12 cellular contexts compared by ENCODE assay signal in genomic region chr5:143094087-143094511, GRCh38.
DNase-seq lines count a peak whose midpoint lies in the region; ATAC-seq and TF ChIP-seq lines count a peak whose summit lies in the region.
"Had no signal": no experiment of that assay in that cellular context is flagged by ENCODE, and none has a peak within 500 bp of the region (broad histone marks: within the 10 kb centered on the region; RNA-seq: fewer than 3 reads in every experiment).

No MANE protein-coding gene starts in this region.

- H3K9me3 ChIP-seq in stomach smooth muscle (ENCODE audit: control insufficient read depth in 2 of 2, low read length in 2 of 2): no peaks in the 10 kb centered on the region
- H3K9me3 ChIP-seq: heart left ventricle, suprapubic skin had no signal

- H3K27ac ChIP-seq in stomach smooth muscle (ENCODE audit: low read length): no peak overlapping the region
- H3K27ac ChIP-seq: skin epidermis, suprapubic skin had no signal

- no peaks in the 10 kb centered on the region for H3K27me3 ChIP-seq in stomach smooth muscle (ENCODE audit: control insufficient read depth in 1 of 2, insufficient read depth in 2 of 2, low read length in 2 of 2)
- H3K27me3 ChIP-seq: heart left ventricle, suprapubic skin had no signal

- H3K4me1 ChIP-seq in stomach smooth muscle (ENCODE audit: control insufficient read depth, insufficient read depth, low read length): no peaks in the 10 kb centered on the region
- H3K4me1 ChIP-seq: heart left ventricle, suprapubic skin had no signal

- H3K36me3 ChIP-seq in stomach smooth muscle (ENCODE audit: control insufficient read depth in 2 of 2, insufficient read depth in 2 of 2, low read length in 2 of 2): no peaks in the 10 kb centered on the region
- H3K36me3 ChIP-seq: suprapubic skin had no signal

- peaks cover 2% of the 10 kb centered on the region for H3K36me3 Mint-ChIP-seq in activated T-cell treated with anti-CD3 and anti-CD28 coated beads, Interleukin-2, amount 50 U/mL, for 24 hours (ENCODE audit: low read depth)
- no peaks in the 10 kb centered on the region for H3K36me3 Mint-ChIP-seq in brain
- H3K36me3 Mint-ChIP-seq in immature natural killer cell: peaks cover 0 to 10% (median 7%) of the 10 kb centered on the region in 3 donors

- ATAC-seq in HG03520 (IDR thresholded peaks at IDR 0.05; ENCODE audit: unreplicated experiment): no peak
- ATAC-seq: T-cell had no signal

- peak overlapping the region; percentile 51 to 58 for H3K9ac ChIP-seq in stomach smooth muscle (ENCODE audit: low read length in 2 of 2)

- TF ChIP-seq CTCF in brain (conservative IDR thresholded peaks at IDR 0.05): peak in 1 of 2 experiments; percentile 40

- peak overlapping the region; percentile 42 for H3K4me3 Mint-ChIP-seq in activated T-cell treated with anti-CD3 and anti-CD28 coated beads, Interleukin-2, amount 50 U/mL, for 24 hours
- H3K4me3 Mint-ChIP-seq in brain: peak overlapping the region in 3 of 5 experiments; percentile 42 to 56 (median 56)
- H3K4me3 Mint-ChIP-seq in immature natural killer cell: peak overlapping the region in 3 of 5 donors; percentile 19 to 48 (median 19)
- H3K4me3 Mint-ChIP-seq: T-cell had no signal

- H3K9me3 Mint-ChIP-seq in activated T-cell treated with anti-CD3 and anti-CD28 coated beads, Interleukin-2, amount 50 U/mL, for 24 hours: no peaks in the 10 kb centered on the region
- H3K9me3 Mint-ChIP-seq in brain (no peaks in the 10 kb centered on the region), immature natural killer cell (no peaks in the 10 kb centered on the region)
- H3K9me3 Mint-ChIP-seq: T-cell had no signal

- DNase-seq in activated T-cell treated with anti-CD3 and anti-CD28 coated beads, Interleukin-2, amount 50 U/mL, for 24 hours: no peak
- DNase-seq in activated T-cell treated with anti-CD3 and anti-CD28 coated beads, Interleukin-2, amount 50 U/mL, for 1 hour: no peak
- DNase-seq in immature natural killer cell (peak in 1 of 3 donors; percentile 5), dermis blood vessel endothelial cell (no peak), NCI-H345 (lab: John Stamatoyannopoulos, UW) (no peak)

- peak overlapping the region; percentile 85 for H3K27ac Mint-ChIP-seq in activated T-cell treated with anti-CD3 and anti-CD28 coated beads, Interleukin-2, amount 50 U/mL, for 24 hours
- no peak overlapping the region for H3K27ac Mint-ChIP-seq in brain
- H3K27ac Mint-ChIP-seq in immature natural killer cell: peak overlapping the region in 4 of 6 donors; percentile 49 to 74 (median 53)

- H3K4me3 ChIP-seq in stomach smooth muscle (ENCODE audit: low read length in 2 of 2): peak overlapping the region; percentile 72 to 73
- H3K4me3 ChIP-seq: skin epidermis, suprapubic skin had no signal

- H3K27me3 Mint-ChIP-seq in activated T-cell treated with anti-CD3 and anti-CD28 coated beads, Interleukin-2, amount 50 U/mL, for 24 hours: no peaks in the 10 kb centered on the region
- H3K27me3 Mint-ChIP-seq in brain: peaks cover 14% of the 10 kb centered on the region
- no peaks in the 10 kb centered on the region for H3K27me3 Mint-ChIP-seq in immature natural killer cell (ENCODE audit: low read depth in 3 of 3)
- H3K27me3 Mint-ChIP-seq: T-cell had no signal

- peaks cover 29% of the 10 kb centered on the region for H3K4me1 Mint-ChIP-seq in activated T-cell treated with anti-CD3 and anti-CD28 coated beads, Interleukin-2, amount 50 U/mL, for 24 hours (ENCODE audit: low read depth)
- peaks cover 10% of the 10 kb centered on the region for H3K4me1 Mint-ChIP-seq in brain
- peaks cover 7 to 26% of the 10 kb centered on the region in 2 donors for H3K4me1 Mint-ChIP-seq in immature natural killer cell

Comparison
In these comparisons a context has a peak if more than half of its experiments do, and no peak if none do; other contexts are left out.
1. H3K27ac Mint-ChIP-seq: peak in activated T-cell treated with anti-CD3 and anti-CD28 coated beads, Interleukin-2, amount 50 U/mL, for 24 hours (single experiment) and immature natural killer cell (4 of 6); none in brain (0 of 5).
2. Peak in every context shown above with its lines, with median percentiles within 50 percentile points of each other: H3K4me3 Mint-ChIP-seq.